In the genomic region with DNA sequence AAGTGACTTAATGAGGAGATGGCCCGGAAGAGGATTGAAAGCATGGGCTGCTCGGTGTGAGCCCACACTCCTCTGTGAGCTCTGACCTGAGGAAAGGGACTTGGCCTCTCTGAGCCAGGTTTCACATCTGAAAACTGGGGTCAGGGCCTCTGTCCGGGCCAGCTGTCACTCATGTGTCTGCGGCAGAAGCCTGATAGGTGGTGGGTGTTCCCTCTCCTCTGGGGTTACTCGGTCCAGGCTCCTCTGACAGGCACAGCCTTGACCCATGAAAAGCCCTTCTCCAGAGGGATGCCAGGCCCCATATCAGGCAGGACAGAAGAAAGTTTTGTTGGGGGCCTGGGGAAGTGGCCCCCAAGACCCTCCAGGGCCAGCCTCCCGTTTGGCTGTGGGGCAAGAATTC, we compare ENCODE assay signal across 17 cellular contexts.
"Had no signal": no experiment of that assay in that cellular context is flagged by ENCODE, and none has a peak within 500 bp of the region (broad histone marks: within the 10 kb centered on the region; RNA-seq: fewer than 3 reads in every experiment).

No MANE protein-coding gene starts in this region.

- ATAC-seq: gastrocnemius medialis; stimulated activated effector memory CD8-positive, alpha-beta T cell treated with anti-CD3 and anti-CD28 coated beads, Interleukin-12 subunit alpha, Interleukin-12 subunit beta, amount 100 ng/mL, for 72 hours had no signal

- H3K79me2 ChIP-seq: parathyroid adenoma had no signal

- H3K4me3 Mint-ChIP-seq: activated B cell treated with CpG ODN at 0.5 μM for 24 hours; activated naive CD8-positive, alpha-beta T cell treated with anti-CD3 and anti-CD28 coated beads for 36 hours; activated T-cell treated with anti-CD3 and anti-CD28 coated beads, Interleukin-2, amount 50 U/mL, for 24 hours; memory B cell; T-helper 1 cell treated with Interleukin-12 subunit alpha and Interleukin-12 subunit beta and Interleukin-4 antibody, amounts not matched to agents 30 μg/mL and 1 μg/mL, for 36 hours had no signal

- H2AFZ ChIP-seq: parathyroid adenoma had no signal

- H3K4me3 ChIP-seq: left lung had no signal

- H3K9ac ChIP-seq: parathyroid adenoma had no signal

- DNase-seq: activated B cell treated with CpG ODN at 0.5 μM for 24 hours; activated CD4-positive, alpha-beta T cell treated with anti-CD3 and anti-CD28 coated beads, Interleukin-2, amount 50 U/mL, for 4 hours; activated effector memory CD4-positive, alpha-beta T cell treated with Interleukin-2 at 50 U/mL for 16 hours; activated naive CD8-positive, alpha-beta T cell treated with anti-CD3 and anti-CD28 coated beads for 36 hours; activated T-cell treated with anti-CD3 and anti-CD28 coated beads, Interleukin-2, amount 50 U/mL, for 24 hours; effector CD8-positive, alpha-beta T cell; gastrocnemius medialis; small intestine; trophoblast cell had no signal

- H3K36me3 ChIP-seq: gastrocnemius medialis, left lung had no signal

- H3K27me3 ChIP-seq: gastrocnemius medialis, left lung had no signal

- H3K4me1 ChIP-seq: parathyroid adenoma had no signal

- H3K27me3 Mint-ChIP-seq: activated naive CD8-positive, alpha-beta T cell treated with anti-CD3 and anti-CD28 coated beads for 36 hours; activated T-cell treated with anti-CD3 and anti-CD28 coated beads, Interleukin-2, amount 50 U/mL, for 24 hours had no signal

- H3K36me3 Mint-ChIP-seq: memory B cell had no signal

- H3K9me3 Mint-ChIP-seq: activated B cell treated with CpG ODN at 0.5 μM for 24 hours; activated naive CD8-positive, alpha-beta T cell treated with anti-CD3 and anti-CD28 coated beads for 36 hours; activated T-cell treated with anti-CD3 and anti-CD28 coated beads, Interleukin-2, amount 50 U/mL, for 24 hours; stimulated activated effector memory CD8-positive, alpha-beta T cell treated with anti-CD3 and anti-CD28 coated beads, Interleukin-12 subunit alpha, Interleukin-12 subunit beta, amount 100 ng/mL, for 72 hours; T-helper 1 cell treated with Interleukin-12 subunit alpha and Interleukin-12 subunit beta and Interleukin-4 antibody, amounts not matched to agents 30 μg/mL and 1 μg/mL, for 36 hours had no signal

- H3K27ac Mint-ChIP-seq: activated B cell treated with CpG ODN at 0.5 μM for 24 hours; activated naive CD8-positive, alpha-beta T cell treated with anti-CD3 and anti-CD28 coated beads for 36 hours; activated T-cell treated with anti-CD3 and anti-CD28 coated beads, Interleukin-2, amount 50 U/mL, for 24 hours; memory B cell; stimulated activated effector memory CD8-positive, alpha-beta T cell treated with anti-CD3 and anti-CD28 coated beads, Interleukin-12 subunit alpha, Interleukin-12 subunit beta, amount 100 ng/mL, for 72 hours; T-helper 1 cell treated with Interleukin-12 subunit alpha and Interleukin-12 subunit beta and Interleukin-4 antibody, amounts not matched to agents 30 μg/mL and 1 μg/mL, for 36 hours had no signal

- H3K9me3 ChIP-seq: gastrocnemius medialis, left lung had no signal

- FAIRE-seq: bronchial epithelial cell, keratinocyte, small intestine, TTC549 had no signal
